ENCODE assay signal across 19 cellular contexts in genomic region chr2:191839918-191840804, GRCh38. TPM values are rescaled to one million over a fixed set of nuclear protein-coding genes. Genes with fewer than 3 reads are reported as not detected.
DNase-seq lines count a peak whose midpoint lies in the region; TF ChIP-seq lines count a peak whose summit lies in the region.
"Had no signal": no experiment of that assay in that cellular context is flagged by ENCODE, and none has a peak within 500 bp of the region (broad histone marks: within the 10 kb centered on the region; RNA-seq: fewer than 3 reads in every experiment).

No MANE protein-coding gene starts in this region.

- POLR2A ChIA-PET in Caco-2 (lab: Charles Lee): no interaction called here

- no peaks in the 10 kb centered on the region for H3K9me3 Mint-ChIP-seq in endodermal cell
- no peaks in the 10 kb centered on the region for H3K9me3 Mint-ChIP-seq in Caco-2 (ENCODE audit: unreplicated experiment)
- H3K9me3 Mint-ChIP-seq: activated naive CD4-positive, alpha-beta T cell treated with anti-CD3 and anti-CD28 coated beads, Interleukin-2, amount 50 U/mL, for 72 hours; activated T-cell treated with anti-CD3 and anti-CD28 coated beads, Interleukin-2, amount 50 U/mL, for 4 hours; CD8-positive, alpha-beta memory T cell had no signal

- H4K20me1 ChIP-seq in Loucy (ENCODE audit: insufficient read depth, low read length, poor library complexity, severe bottlenecking): no peaks in the 10 kb centered on the region

- H3K4me3 Mint-ChIP-seq in endodermal cell: no peak overlapping the region
- no peak overlapping the region for H3K4me3 Mint-ChIP-seq in Caco-2 (ENCODE audit: unreplicated experiment)
- H3K4me3 Mint-ChIP-seq: activated T-cell treated with anti-CD3 and anti-CD28 coated beads, Interleukin-2, amount 50 U/mL, for 4 hours; CD8-positive, alpha-beta memory T cell had no signal

- BruUV-seq in Caco-2 (replicated peaks; lab: Mats Ljungman, UMichigan): no TSS peak

- no peak overlapping the region; the same call in 1 of the 2 replicates for H2AFZ ChIP-seq in Loucy (ENCODE audit: low read length)
- H2AFZ ChIP-seq: PC-9 had no signal

- intact Hi-C loops in sigmoid colon (cut with DNase I) (no loop called here), Caco-2 (cut with micrococcal nuclease; ENCODE audit: unreplicated experiment) (no loop called here)

- TF ChIP-seq POLR2A in sigmoid colon (IDR thresholded peaks at IDR 0.05): no peak

- CTCF ChIA-PET in Caco-2 (lab: Charles Lee): interaction anchor here (1.3 to 1.8 kb wide), 3 partner anchors 28 to 322 kb away, joined by 3 to 12 read pairs (median 5); no protein-coding TSS in a partner anchor

- H3K9me3 ChIP-seq in Loucy (ENCODE audit: insufficient read depth, low read depth, low read length) (no peaks in the 10 kb centered on the region), endodermal cell (ENCODE audit: control insufficient read depth, low read length) (no peaks in the 10 kb centered on the region), sigmoid colon (no peaks in the 10 kb centered on the region), Caco-2 (no peaks in the 10 kb centered on the region)
- H3K9me3 ChIP-seq: MG63 had no signal

- no peak overlapping the region for H3K4me2 ChIP-seq in Loucy (ENCODE audit: low read depth, low read length, poor library complexity, severe bottlenecking)
- H3K4me2 ChIP-seq: PC-9 had no signal

- H3K27ac ChIP-seq in endodermal cell (ENCODE audit: low read depth, low read length) (no peak overlapping the region), sigmoid colon (peak overlapping the region in 3 of 4 donors; percentile 26 to 93 (median 50))
- H3K27ac ChIP-seq: brain microvascular endothelial cell, PC-9 had no signal

- H3K9ac ChIP-seq in Loucy (ENCODE audit: low read depth, low read length, poor library complexity, severe bottlenecking): no peak overlapping the region
- H3K9ac ChIP-seq in endodermal cell (ENCODE audit: extremely low read depth, low read length, poor library complexity, severe bottlenecking): no peak overlapping the region

- H3K79me2 ChIP-seq in Loucy (ENCODE audit: insufficient read depth, low read length): no peaks in the 10 kb centered on the region

- no peaks in the 10 kb centered on the region for H3K36me3 ChIP-seq in Loucy (ENCODE audit: insufficient read depth, low read length)
- no peaks in the 10 kb centered on the region for H3K36me3 ChIP-seq in endodermal cell (ENCODE audit: control insufficient read depth, insufficient read depth, low read length)
- peaks cover 0 to 20% (median 14%) of the 10 kb centered on the region in 4 donors for H3K36me3 ChIP-seq in sigmoid colon
- H3K36me3 ChIP-seq in Caco-2 (ENCODE audit: control insufficient read depth, insufficient read depth, low read length): no peaks in the 10 kb centered on the region
- H3K36me3 ChIP-seq: brain microvascular endothelial cell had no signal

- H3F3A ChIP-seq in Loucy (ENCODE audit: low read depth): no peaks in the 10 kb centered on the region

- H3K27me3 ChIP-seq in Loucy (ENCODE audit: insufficient read depth, low read length, poor library complexity, severe bottlenecking) (no peaks in the 10 kb centered on the region), endodermal cell (ENCODE audit: control insufficient read depth, insufficient read depth, low read length, poor library complexity, severe bottlenecking) (no peaks in the 10 kb centered on the region), sigmoid colon (no peaks in the 10 kb centered on the region), Caco-2 (replicated peaks; ENCODE audit: control insufficient read depth, insufficient read depth, low read length) (no peaks in the 10 kb centered on the region)
- H3K27me3 ChIP-seq: brain microvascular endothelial cell, MG63 had no signal

- H3K4me1 Mint-ChIP-seq in endodermal cell (peaks cover 3% of the 10 kb centered on the region), Caco-2 (ENCODE audit: low read depth, unreplicated experiment) (no peaks in the 10 kb centered on the region)
- H3K4me1 Mint-ChIP-seq: CD8-positive, alpha-beta memory T cell had no signal

- no peak for TF ChIP-seq EP300 in sigmoid colon (IDR thresholded peaks at IDR 0.05)

- H3K36me3 Mint-ChIP-seq in endodermal cell (ENCODE audit: low read depth) (no peaks in the 10 kb centered on the region), Caco-2 (ENCODE audit: insufficient read depth, unreplicated experiment) (no peaks in the 10 kb centered on the region)
- H3K36me3 Mint-ChIP-seq: activated naive CD4-positive, alpha-beta T cell treated with anti-CD3 and anti-CD28 coated beads, Interleukin-2, amount 50 U/mL, for 72 hours; CD8-positive, alpha-beta memory T cell had no signal

- TF ChIP-seq CTCF in Loucy (conservative IDR thresholded peaks at IDR 0.05; ENCODE audit: low read length): peak; percentile 36
- peak; percentile 48 for TF ChIP-seq CTCF in endodermal cell (conservative IDR thresholded peaks at IDR 0.05)
- TF ChIP-seq CTCF in sigmoid colon (IDR thresholded peaks at IDR 0.05): no peak
- peak in 1 of 2 experiments; percentile 38 for TF ChIP-seq CTCF in Caco-2 (IDR thresholded peaks at IDR 0.05; ENCODE audit: insufficient read depth in 1 of 2, low read depth in 1 of 2, low read length in 1 of 2, severe bottlenecking in 1 of 2, unreplicated experiment in 1 of 2)

- H3K27ac Mint-ChIP-seq in endodermal cell (no peak overlapping the region), Caco-2 (ENCODE audit: unreplicated experiment) (no peak overlapping the region)
- H3K27ac Mint-ChIP-seq: activated naive CD4-positive, alpha-beta T cell treated with anti-CD3 and anti-CD28 coated beads, Interleukin-2, amount 50 U/mL, for 72 hours; CD8-positive, alpha-beta memory T cell had no signal

- 82 to 88% methylated on average over 6 to 7 of the region's 7 CpGs for WGBS in endodermal cell (ENCODE audit: insufficient coverage in 1 of 2, insufficient read length in 1 of 2), 2 experiments
- WGBS in sigmoid colon, 2 donors: 63 to 73% methylated on average over 7 of the region's 7 CpGs

- no peaks in the 10 kb centered on the region for H3K9me2 ChIP-seq in Loucy (replicated peaks; ENCODE audit: low read depth, low read length)

- no peak overlapping the region for H3K4me3 ChIP-seq in Loucy (ENCODE audit: low read length, poor library complexity, severe bottlenecking)
- no peak overlapping the region for H3K4me3 ChIP-seq in endodermal cell (ENCODE audit: low read length)
- H3K4me3 ChIP-seq in sigmoid colon: peak overlapping the region in 1 of 4 donors; percentile 64
- H3K4me3 ChIP-seq in Caco-2 (ENCODE audit: low read depth, low read length): no peak overlapping the region
- H3K4me3 ChIP-seq: MG63, PC-9 had no signal

- H3K27me3 Mint-ChIP-seq in endodermal cell (ENCODE audit: insufficient read depth): peaks cover 1% of the 10 kb centered on the region
- H3K27me3 Mint-ChIP-seq in Caco-2 (ENCODE audit: insufficient read depth, unreplicated experiment): no peaks in the 10 kb centered on the region

- H3K4me1 ChIP-seq in Loucy (ENCODE audit: insufficient read depth, low read length, poor library complexity, severe bottlenecking) (peaks cover 9% of the 10 kb centered on the region), endodermal cell (ENCODE audit: control insufficient read depth, insufficient read depth, low read length) (peaks cover 5% of the 10 kb centered on the region), sigmoid colon (peaks cover 0 to 68% (median 47%) of the 10 kb centered on the region in 4 donors), Caco-2 (no peaks in the 10 kb centered on the region)

- DNase-seq in NCI-H748 (lab: John Stamatoyannopoulos, UW; ENCODE audit: unreplicated experiment) (peak; percentile 28), NCI-H748 treated with DMSO at 0.1 percent for 48 hours (lab: John Stamatoyannopoulos, UW) (no peak), endodermal cell (no peak), sigmoid colon (no peak), Caco-2 (no peak), DMS114 treated with DMSO at 0.1 percent for 48 hours (lab: John Stamatoyannopoulos, UW; ENCODE audit: unreplicated experiment) (no peak), HT-29 (ENCODE audit: low spot score) (no peak)
- DNase-seq: ACHN; activated T-cell treated with anti-CD3 and anti-CD28 coated beads, Interleukin-2, amount 50 U/mL, for 4 hours; brain microvascular endothelial cell; CD8-positive, alpha-beta memory T cell; MG63; NCI-H187 treated with DMSO at 0.1 percent for 48 hours; NCI-H524; PC-9; stimulated activated CD4-positive, alpha-beta T cell treated with anti-CD3 and anti-CD28 coated beads, Interleukin-2, amount 100 ng/mL, for 48 hours; substantia nigra had no signal

RNA-seq across cellular contexts. Expression of gene CAVIN2, which starts 6.7 kb away (rescaled TPM):
- total RNA-seq in endodermal cell (not detected), sigmoid colon (100 to 1,000 TPM; 138 to 201 (median 190) TPM), Caco-2 (2022) (not detected in 2 replicates)
- polyA plus RNA-seq in endodermal cell (2013, experiment 1 of 2): 0.14 TPM
- 0.25 TPM for polyA plus RNA-seq in endodermal cell (2013, experiment 2 of 2)
- polyA plus RNA-seq in sigmoid colon: 10 to 100 TPM in 2 of 3 donors, 1 to 10 TPM in 1; 1.4 to 15.6 (median 14.4) TPM
- total RNA-seq in HT-29 (2014; rRNA removed; shearing (Covaris generic)): 0.84 and 1.4 TPM in 2 replicates
- total RNA-seq: activated naive CD4-positive, alpha-beta T cell treated with anti-CD3 and anti-CD28 coated beads, Interleukin-2, amount 50 U/mL, for 72 hours; CD8-positive, alpha-beta memory T cell had no signal
- polyA plus RNA-seq: CD8-positive, alpha-beta memory T cell had no signal

Comparison
In these comparisons a context has a peak if more than half of its experiments do, and no peak if none do; other contexts are left out.
1. CTCF ChIP-seq: peak in Loucy (single experiment) and endodermal cell (single experiment); none in sigmoid colon (0 of 4).
2. RNA of gene CAVIN2, which starts 6.7 kb away (total RNA-seq): 138 to 201 TPM in sigmoid colon; 0.84 to 1.4 TPM in HT-29, not detected in endodermal cell and not detected in Caco-2; every median in the first group is over 10 times any median in the second.